ENCODE assay signal across 21 cellular contexts in the genomic region with DNA sequence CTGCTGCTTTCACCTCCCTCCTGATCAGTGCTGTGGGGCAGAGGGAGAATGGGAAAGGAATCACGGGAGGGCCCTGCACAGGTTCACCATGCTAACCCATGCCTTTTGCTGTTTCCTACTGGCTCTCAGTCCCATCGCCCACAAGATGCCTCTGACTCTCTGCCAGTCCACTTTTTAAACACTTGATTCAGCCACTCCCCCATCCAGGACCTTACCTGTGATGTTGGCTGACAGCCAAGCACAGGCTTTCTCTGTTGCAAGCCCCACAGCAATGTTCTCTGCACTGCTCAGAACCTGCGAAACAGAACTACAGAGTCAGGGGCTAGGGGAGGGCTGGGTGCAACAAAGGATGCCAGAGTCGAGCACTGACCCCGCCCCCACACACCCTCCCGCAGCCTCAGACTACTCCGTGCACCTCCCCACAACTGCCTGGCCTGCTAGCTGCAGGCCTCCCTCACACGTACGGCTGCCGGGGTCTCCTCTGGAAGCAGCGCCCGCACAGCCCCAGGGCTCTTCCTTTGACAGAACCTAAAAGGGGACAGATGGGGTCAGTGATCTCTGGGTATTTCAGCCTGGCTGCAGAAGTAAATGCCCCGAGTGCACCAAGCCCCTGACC. TPM values are rescaled to one million over a fixed set of nuclear protein-coding genes. Genes with fewer than 3 reads are reported as not detected.
A peak's percentile ranks its signal among the peaks of the same experiment; 100 is the strongest.
DNase-seq lines count a peak whose midpoint lies in the region; TF ChIP-seq lines count a peak whose summit lies in the region.
"Had no signal": no experiment of that assay in that cellular context is flagged by ENCODE, and none has a peak within 500 bp of the region (broad histone marks: within the 10 kb centered on the region; RNA-seq: fewer than 3 reads in every experiment).

No MANE protein-coding gene starts in this region.

- H3K27ac Mint-ChIP-seq in endodermal cell, result no peak overlapping the region
- no peak overlapping the region for H3K27ac Mint-ChIP-seq in type B pancreatic cell
- H3K27ac Mint-ChIP-seq: activated CD4-positive, alpha-beta memory T cell treated with anti-CD3 and anti-CD28 coated beads for 36 hours; activated naive CD8-positive, alpha-beta T cell treated with anti-CD3 and anti-CD28 coated beads, Interleukin-2, amount 50 U/mL, for 24 hours; activated T-helper 1 cell treated with anti-CD3 and anti-CD28 coated beads, Interleukin-12 subunit alpha, Interleukin-12 subunit beta, Interleukin-2, Interleukin-4 antibody, amounts not matched to agents 30 ng/mL and 10 ng/mL and 1 ng/mL, durations not matched to agents 14 hours and 24 hours and 36 hours; effector memory CD8-positive, alpha-beta T cell; stimulated activated memory B cell treated with anti-CD40 and anti-IgM and Interleukin-4, amounts not matched to agents 10 μg/mL and 1 μg/mL and 100 μg/mL, for 72 hours had no signal

- H3K27me3 Mint-ChIP-seq in endodermal cell (ENCODE audit: insufficient read depth), result no peaks in the 10 kb centered on the region
- H3K27me3 Mint-ChIP-seq in type B pancreatic cell, result no peaks in the 10 kb centered on the region
- H3K27me3 Mint-ChIP-seq: activated CD4-positive, alpha-beta memory T cell treated with anti-CD3 and anti-CD28 coated beads for 36 hours; activated naive CD8-positive, alpha-beta T cell treated with anti-CD3 and anti-CD28 coated beads, Interleukin-2, amount 50 U/mL, for 24 hours; central memory CD8-positive, alpha-beta T cell; effector memory CD8-positive, alpha-beta T cell; stimulated activated memory B cell treated with anti-CD40 and anti-IgM and Interleukin-4, amounts not matched to agents 10 μg/mL and 1 μg/mL and 100 μg/mL, for 72 hours had no signal

- peaks cover 70% of the 10 kb centered on the region for H3K36me3 Mint-ChIP-seq in endodermal cell (ENCODE audit: low read depth)
- peaks cover 20% of the 10 kb centered on the region for H3K36me3 Mint-ChIP-seq in type B pancreatic cell

- H3K4me1 Mint-ChIP-seq in endodermal cell (peaks cover 6% of the 10 kb centered on the region), type B pancreatic cell (ENCODE audit: unreplicated experiment) (no peaks in the 10 kb centered on the region)
- H3K4me1 Mint-ChIP-seq: activated naive CD8-positive, alpha-beta T cell treated with anti-CD3 and anti-CD28 coated beads, Interleukin-2, amount 50 U/mL, for 24 hours; stimulated activated memory B cell treated with anti-CD40 and anti-IgM and Interleukin-4, amounts not matched to agents 10 μg/mL and 1 μg/mL and 100 μg/mL, for 72 hours had no signal

- H3K9me3 ChIP-seq in endodermal cell (ENCODE audit: control insufficient read depth, low read length), result no peaks in the 10 kb centered on the region
- H3K9me3 ChIP-seq: A549, tibial nerve had no signal

- TF ChIP-seq CTCF in endodermal cell (conservative IDR thresholded peaks at IDR 0.05) (no peak), type B pancreatic cell (conservative IDR thresholded peaks at IDR 0.05) (no peak)

- peak overlapping the region; percentile 17 for H3K27ac ChIP-seq in endodermal cell (ENCODE audit: low read depth, low read length)
- H3K27ac ChIP-seq: A549, C4-2B had no signal

- H3K9ac ChIP-seq in endodermal cell (ENCODE audit: extremely low read depth, low read length, poor library complexity, severe bottlenecking), result no peak overlapping the region

- no peaks in the 10 kb centered on the region for H3K9me3 Mint-ChIP-seq in endodermal cell
- H3K9me3 Mint-ChIP-seq in type B pancreatic cell, result no peaks in the 10 kb centered on the region
- H3K9me3 Mint-ChIP-seq: activated CD4-positive, alpha-beta memory T cell treated with anti-CD3 and anti-CD28 coated beads for 36 hours; activated naive CD8-positive, alpha-beta T cell treated with anti-CD3 and anti-CD28 coated beads, Interleukin-2, amount 50 U/mL, for 24 hours; activated T-helper 1 cell treated with anti-CD3 and anti-CD28 coated beads, Interleukin-12 subunit alpha, Interleukin-12 subunit beta, Interleukin-2, Interleukin-4 antibody, amounts not matched to agents 30 ng/mL and 10 ng/mL and 1 ng/mL, durations not matched to agents 14 hours and 24 hours and 36 hours; central memory CD8-positive, alpha-beta T cell; effector memory CD8-positive, alpha-beta T cell; stimulated activated memory B cell treated with anti-CD40 and anti-IgM and Interleukin-4, amounts not matched to agents 10 μg/mL and 1 μg/mL and 100 μg/mL, for 72 hours had no signal

- H3K4me3 Mint-ChIP-seq in endodermal cell (no peak overlapping the region), type B pancreatic cell (no peak overlapping the region)
- H3K4me3 Mint-ChIP-seq: activated CD4-positive, alpha-beta memory T cell treated with anti-CD3 and anti-CD28 coated beads for 36 hours; activated naive CD8-positive, alpha-beta T cell treated with anti-CD3 and anti-CD28 coated beads, Interleukin-2, amount 50 U/mL, for 24 hours; activated T-helper 1 cell treated with anti-CD3 and anti-CD28 coated beads, Interleukin-12 subunit alpha, Interleukin-12 subunit beta, Interleukin-2, Interleukin-4 antibody, amounts not matched to agents 30 ng/mL and 10 ng/mL and 1 ng/mL, durations not matched to agents 14 hours and 24 hours and 36 hours; central memory CD8-positive, alpha-beta T cell; effector memory CD8-positive, alpha-beta T cell; stimulated activated memory B cell treated with anti-CD40 and anti-IgM and Interleukin-4, amounts not matched to agents 10 μg/mL and 1 μg/mL and 100 μg/mL, for 72 hours had no signal

- no peaks in the 10 kb centered on the region for H3K27me3 ChIP-seq in endodermal cell (ENCODE audit: control insufficient read depth, insufficient read depth, low read length, poor library complexity, severe bottlenecking)
- H3K27me3 ChIP-seq: tibial nerve had no signal

- DNase-seq in NCI-H2196 (lab: John Stamatoyannopoulos, UW; ENCODE audit: unreplicated experiment) (peak; percentile 7), NCI-H2196 treated with DMSO at 0.1 percent for 48 hours (lab: John Stamatoyannopoulos, UW; ENCODE audit: unreplicated experiment) (no peak), NCI-H345 treated with DMSO at 0.1 percent for 48 hours (lab: John Stamatoyannopoulos, UW; ENCODE audit: unreplicated experiment) (peak; percentile 37), endodermal cell (no peak), type B pancreatic cell (ENCODE audit: extremely low spot score, unreplicated experiment) (peak; percentile 61), NK-92 (lab: John Stamatoyannopoulos, UW; ENCODE audit: unreplicated experiment) (no peak), NAMALWA (ENCODE audit: low spot score) (no peak), HT-29 (ENCODE audit: low spot score) (no peak)
- DNase-seq: activated CD4-positive, alpha-beta memory T cell treated with anti-CD3 and anti-CD28 coated beads for 36 hours; activated naive CD8-positive, alpha-beta T cell treated with anti-CD3 and anti-CD28 coated beads, Interleukin-2, amount 50 U/mL, for 24 hours; effector memory CD8-positive, alpha-beta T cell; Kasumi-1; kidney; NCI-H146; stimulated activated CD4-positive, alpha-beta T cell treated with anti-CD3 and anti-CD28 coated beads, Interleukin-12 subunit alpha, Interleukin-12 subunit beta, amount 100 ng/mL, for 4 hours had no signal

- 92 to 93% methylated on average over 6 to 13 of the region's 13 CpGs for WGBS in endodermal cell (ENCODE audit: insufficient coverage in 1 of 2, insufficient read length in 1 of 2), 2 experiments

- peaks cover 62% of the 10 kb centered on the region for H3K36me3 ChIP-seq in endodermal cell (ENCODE audit: control insufficient read depth, insufficient read depth, low read length)

- peaks cover 1% of the 10 kb centered on the region for H3K4me1 ChIP-seq in endodermal cell (ENCODE audit: control insufficient read depth, insufficient read depth, low read length)
- H3K4me1 ChIP-seq: A549 had no signal

- no peak overlapping the region for H3K4me3 ChIP-seq in endodermal cell (ENCODE audit: low read length)
- H3K4me3 ChIP-seq: A549, tibial nerve had no signal

RNA-seq across cellular contexts. Expression of a gene that starts 9.1 kb away (rescaled TPM):
- total RNA-seq in endodermal cell (10 to 100 TPM; 26.5 to 38.2 TPM), type B pancreatic cell (ENCODE audit: low replicate concordance) (25.8 and 37.2 TPM in 2 replicates)
- 14.9 TPM for polyA plus RNA-seq in endodermal cell (2013, experiment 1 of 2)
- 12.8 TPM for polyA plus RNA-seq in endodermal cell (2013, experiment 2 of 2)
- 15.2 and 28.4 TPM in 2 replicates for total RNA-seq in HT-29 (2014; rRNA removed; shearing (Covaris generic))

Comparison
In these comparisons a context has a peak if more than half of its experiments do, and no peak if none do; other contexts are left out.
1. DNase-seq: peak in NCI-H2196 (single experiment), NCI-H345 treated with DMSO at 0.1 percent for 48 hours (single experiment) and type B pancreatic cell (single experiment); none in NCI-H2196 treated with DMSO at 0.1 percent for 48 hours (single experiment), endodermal cell (single experiment), NK-92 (single experiment), NAMALWA (single experiment) and HT-29 (single experiment).